ENCODE assay signal across 34 cellular contexts in genomic region chr7:545470-545869, GRCh38.
"Had no signal": no experiment of that assay in that cellular context is flagged by ENCODE, and none has a peak within 500 bp of the region (broad histone marks: within the 10 kb centered on the region; RNA-seq: fewer than 3 reads in every experiment).

No MANE protein-coding gene starts in this region.

- H3K36me3 ChIP-seq: brain microvascular endothelial cell, MG63, Peyer's patch had no signal

- H3K4me1 ChIP-seq: Peyer's patch had no signal

- H3K9me3 ChIP-seq: MG63, Peyer's patch had no signal

- H3K4me3 ChIP-seq: MG63, Peyer's patch had no signal

- H3K27me3 ChIP-seq: brain microvascular endothelial cell, MG63, Peyer's patch had no signal

- ATAC-seq: activated CD8-positive, alpha-beta T cell treated with anti-CD3 and anti-CD28 coated beads for 36 hours; activated T-cell treated with anti-CD3 and anti-CD28 coated beads, Interleukin-2, amount 50 U/mL, for 72 hours; activated T-helper 17 cell treated with anti-CD3 and anti-CD28 coated beads, Interleukin-2, amount 50 U/mL, for 72 hours; PC-3 had no signal

- H3K4me1 Mint-ChIP-seq: activated B cell treated with CpG ODN at 0.5 μM for 24 hours had no signal

- H3K9me3 Mint-ChIP-seq: activated T-cell treated with anti-CD3 and anti-CD28 coated beads, Interleukin-2, amount 50 U/mL, for 72 hours; central memory CD8-positive, alpha-beta T cell had no signal

- DNase-seq: activated B cell treated with CpG ODN at 0.5 μM for 24 hours; activated CD4-positive, alpha-beta T cell treated with anti-CD3 and anti-CD28 coated beads for 4 hours; activated CD4-positive, CD25-positive, alpha-beta regulatory T cell treated with anti-CD3 and anti-CD28 coated beads, Interleukin-2, amount 50 U/mL, for 72 hours; activated CD8-positive, alpha-beta T cell treated with anti-CD3 and anti-CD28 coated beads for 36 hours; activated effector memory CD4-positive, alpha-beta T cell treated with anti-CD3 and anti-CD28 coated beads, Interleukin-2, amount 50 U/mL, for 16 hours; activated naive CD4-positive, alpha-beta T cell; activated naive CD4-positive, alpha-beta T cell treated with anti-CD3 and anti-CD28 coated beads, Interleukin-2, amount 50 U/mL, for 16 hours; activated naive CD8-positive, alpha-beta T cell treated with anti-CD3 and anti-CD28 coated beads for 36 hours; activated T-cell treated with anti-CD3 and anti-CD28 coated beads, Interleukin-2, amount 50 U/mL, for 1 hour; activated T-cell treated with anti-CD3 and anti-CD28 coated beads, Interleukin-2, amount 50 U/mL, for 72 hours; amniotic stem cell; brain microvascular endothelial cell; Kasumi-1; KG1; MG63; NCI-H1048; NCI-H1105 treated with DMSO at 0.1 percent for 48 hours; NCI-H1436; NCI-H1694; NCI-H1930; NCI-H345; NCI-H524 treated with DMSO at 0.1 percent for 48 hours; NK-92 treated with Interleukin-12 subunit alpha and Interleukin-12 subunit beta, amount 100 ng/mL, for 24 hours; PC-3; Peyer's patch; Right ventricle myocardium superior; RPMI8226; SW 1271; T-helper 1 cell; T-helper 2 cell; T-helper 9 cell had no signal

- H3K4me3 Mint-ChIP-seq: activated B cell treated with CpG ODN at 0.5 μM for 24 hours; activated CD8-positive, alpha-beta T cell treated with anti-CD3 and anti-CD28 coated beads for 36 hours; activated naive CD8-positive, alpha-beta T cell treated with anti-CD3 and anti-CD28 coated beads for 36 hours; activated T-cell treated with anti-CD3 and anti-CD28 coated beads, Interleukin-2, amount 50 U/mL, for 72 hours; activated T-helper 17 cell treated with anti-CD3 and anti-CD28 coated beads, Interleukin-2, amount 50 U/mL, for 72 hours; central memory CD8-positive, alpha-beta T cell had no signal

- H3K27ac ChIP-seq: brain microvascular endothelial cell, Peyer's patch, VCaP had no signal

- H3K27ac Mint-ChIP-seq: activated B cell treated with CpG ODN at 0.5 μM for 24 hours; activated CD8-positive, alpha-beta T cell treated with anti-CD3 and anti-CD28 coated beads for 36 hours; activated naive CD8-positive, alpha-beta T cell treated with anti-CD3 and anti-CD28 coated beads for 36 hours; activated T-cell treated with anti-CD3 and anti-CD28 coated beads, Interleukin-2, amount 50 U/mL, for 72 hours; activated T-helper 17 cell treated with anti-CD3 and anti-CD28 coated beads, Interleukin-2, amount 50 U/mL, for 72 hours had no signal

- H3K27me3 Mint-ChIP-seq: activated B cell treated with CpG ODN at 0.5 μM for 24 hours; activated CD8-positive, alpha-beta T cell treated with anti-CD3 and anti-CD28 coated beads for 36 hours; activated naive CD8-positive, alpha-beta T cell treated with anti-CD3 and anti-CD28 coated beads for 36 hours; activated T-helper 17 cell treated with anti-CD3 and anti-CD28 coated beads, Interleukin-2, amount 50 U/mL, for 72 hours; central memory CD8-positive, alpha-beta T cell had no signal
